In genomic region chr11:24496371-24496727, GRCh38 we compare ENCODE assay signal across 10 cellular contexts. TPM values are rescaled to one million over a fixed set of nuclear protein-coding genes. Genes with fewer than 3 reads are reported as not detected.
DNase-seq lines count a peak whose midpoint lies in the region; ATAC-seq and TF ChIP-seq lines count a peak whose summit lies in the region.
"Had no signal": no experiment of that assay in that cellular context is flagged by ENCODE, and none has a peak within 500 bp of the region (broad histone marks: within the 10 kb centered on the region; RNA-seq: fewer than 3 reads in every experiment).

No MANE protein-coding gene starts in this region.

- H3K4me1 Mint-ChIP-seq in chondrocyte (ENCODE audit: low read depth): peaks cover 18% of the 10 kb centered on the region

- H3K27ac ChIP-seq in right lobe of liver (no peak overlapping the region), tibial artery (peak overlapping the region; percentile 41 to 63)

- ATAC-seq in right lobe of liver: no peak
- ATAC-seq: activated CD8-positive, alpha-beta T cell treated with anti-CD3 and anti-CD28 coated beads for 36 hours had no signal

- intact Hi-C loops in right lobe of liver (cut with DNase I): no loop called here
- intact Hi-C loops in tibial artery (cut with DNase I; ENCODE audit: low total_unique reads): no loop called here

- no peak for TF ChIP-seq CTCF in chondrocyte (IDR thresholded peaks at IDR 0.05)
- no peak for TF ChIP-seq CTCF in right lobe of liver (IDR thresholded peaks at IDR 0.05)
- no peak for TF ChIP-seq CTCF in tibial artery (IDR thresholded peaks at IDR 0.05)

- peak overlapping the region; percentile 49 for H3K27ac Mint-ChIP-seq in chondrocyte (ENCODE audit: unreplicated experiment)
- H3K27ac Mint-ChIP-seq: activated CD8-positive, alpha-beta T cell treated with anti-CD3 and anti-CD28 coated beads for 36 hours had no signal

- H3K27me3 ChIP-seq in right lobe of liver: no peaks in the 10 kb centered on the region
- H3K27me3 ChIP-seq in tibial artery: peaks cover 0 to 10% of the 10 kb centered on the region in 2 donors

- 7% methylated on average over 13 of the region's 13 CpGs for WGBS in right lobe of liver (ENCODE audit: insufficient coverage, low coverage, low lambda C conversion rate, missing lambda C conversion rate)

- H3K4me3 ChIP-seq in right lobe of liver: peak overlapping the region in 2 of 3 donors; percentile 6 to 35
- H3K4me3 ChIP-seq in tibial artery: peak overlapping the region; percentile 55 to 59

- H3K27me3 Mint-ChIP-seq in chondrocyte (ENCODE audit: low read depth): peaks cover 14% of the 10 kb centered on the region

- peak; percentile 31 to 40 for DNase-seq in NCI-H187 (lab: John Stamatoyannopoulos, UW)
- no peak for DNase-seq in NCI-H187 treated with DMSO at 0.1 percent for 48 hours (lab: John Stamatoyannopoulos, UW)
- no peak for DNase-seq in chondrocyte (ENCODE audit: low spot score)
- DNase-seq in right lobe of liver: no peak
- DNase-seq in tibial artery: no peak
- no peak for DNase-seq in NCI-H2196 treated with DMSO at 0.1 percent for 48 hours (lab: John Stamatoyannopoulos, UW; ENCODE audit: unreplicated experiment)
- no peak for DNase-seq in D341Med (ENCODE audit: low spot score)
- no peak for DNase-seq in COLO668 (lab: John Stamatoyannopoulos, UW; ENCODE audit: unreplicated experiment)
- DNase-seq: activated CD8-positive, alpha-beta T cell treated with anti-CD3 and anti-CD28 coated beads for 36 hours; central memory CD4-positive, alpha-beta T cell had no signal

- H3K4me3 Mint-ChIP-seq in chondrocyte (ENCODE audit: unreplicated experiment): peak overlapping the region; percentile 89
- H3K4me3 Mint-ChIP-seq: activated CD8-positive, alpha-beta T cell treated with anti-CD3 and anti-CD28 coated beads for 36 hours had no signal

- H3K9me3 ChIP-seq in right lobe of liver (no peaks in the 10 kb centered on the region), tibial artery (no peaks in the 10 kb centered on the region)

- H3K4me1 ChIP-seq in right lobe of liver (peaks cover 0 to 9% (median 0%) of the 10 kb centered on the region in 4 donors), tibial artery (peaks cover 0 to 12% (median 7%) of the 10 kb centered on the region in 4 donors)

- TF ChIP-seq POLR2A in right lobe of liver (IDR thresholded peaks at IDR 0.05): no peak

- no peaks in the 10 kb centered on the region for H3K36me3 ChIP-seq in right lobe of liver
- H3K36me3 ChIP-seq in tibial artery: no peaks in the 10 kb centered on the region

- no peaks in the 10 kb centered on the region for H3K36me3 Mint-ChIP-seq in chondrocyte (ENCODE audit: low read depth)

- no peaks in the 10 kb centered on the region for H3K9me3 Mint-ChIP-seq in chondrocyte (ENCODE audit: low read depth)

RNA-seq across cellular contexts. Expression of gene LUZP2, which starts 0.5 kb away (rescaled TPM):
- total RNA-seq in chondrocyte: 12.3 to 34.3 TPM (median 13.9 TPM) in 3 replicates
- not detected for total RNA-seq in right lobe of liver
- total RNA-seq: activated CD8-positive, alpha-beta T cell treated with anti-CD3 and anti-CD28 coated beads for 36 hours had no signal

Comparison
In these comparisons a context has a peak if more than half of its experiments do, and no peak if none do; other contexts are left out.
1. DNase-seq: peak in NCI-H187 (2 of 2); none in NCI-H187 treated with DMSO at 0.1 percent for 48 hours (single experiment), chondrocyte (single experiment), right lobe of liver (0 of 3), tibial artery (0 of 2), NCI-H2196 treated with DMSO at 0.1 percent for 48 hours (single experiment), D341Med (single experiment) and COLO668 (single experiment).
2. H3K27ac ChIP-seq: peak in tibial artery (2 of 2); none in right lobe of liver (0 of 3).
3. RNA of gene LUZP2, which starts 0.5 kb away (total RNA-seq): 12.3 to 34.3 TPM in chondrocyte; not detected in right lobe of liver; every median in the first group is over 10 times any median in the second.